8 cellular contexts compared by ENCODE assay signal in genomic region chr17:4908711-4909496, GRCh38. TPM values are rescaled to one million over a fixed set of nuclear protein-coding genes. Genes with fewer than 3 reads are reported as not detected.
DNase-seq lines count a peak whose midpoint lies in the region; ATAC-seq lines count a peak whose summit lies in the region.

No MANE protein-coding gene starts in this region.

- peak overlapping the region; percentile 25; the same call in 1 of the 2 replicates for H3K9ac ChIP-seq in GM23248
- H3K9ac ChIP-seq in skeletal muscle satellite cell (ENCODE audit: low read depth, low read length) = peak overlapping the region; percentile 53

- no peaks in the 10 kb centered on the region for H3K9me2 ChIP-seq in GM23248 (ENCODE audit: insufficient read depth)

- no peaks in the 10 kb centered on the region for H4K20me1 ChIP-seq in GM23248 (ENCODE audit: insufficient read depth)

- H3K9me3 ChIP-seq in GM23248 (ENCODE audit: low read depth) (no peaks in the 10 kb centered on the region), skeletal muscle satellite cell (replicated peaks; ENCODE audit: low read length) (no peaks in the 10 kb centered on the region)

- no peak overlapping the region for H3K4me3 Mint-ChIP-seq in immature natural killer cell

- H3K27ac ChIP-seq in GM23248 = peak overlapping the region; percentile 17

- peak overlapping the region; percentile 10 for H3K4me2 ChIP-seq in GM23248 (ENCODE audit: unreplicated experiment)
- peak overlapping the region; percentile 65 for H3K4me2 ChIP-seq in skeletal muscle satellite cell (ENCODE audit: low read length)

- no peaks in the 10 kb centered on the region for H3F3A ChIP-seq in GM23248 (ENCODE audit: insufficient read depth)

- ATAC-seq in HG02852 (IDR thresholded peaks at IDR 0.05; ENCODE audit: unreplicated experiment) = no peak

- in situ Hi-C loops in GM23248 (cut with MboI) = no loop called here

- H3K4me3 ChIP-seq in GM23248 (no peak overlapping the region), skeletal muscle satellite cell (ENCODE audit: low read length) (peak overlapping the region; percentile 19)

- no peaks in the 10 kb centered on the region for H3K36me3 Mint-ChIP-seq in immature natural killer cell

- H3K4me1 ChIP-seq in GM23248 (ENCODE audit: insufficient read depth) (peaks cover 2% of the 10 kb centered on the region; the same call in 1 of the 2 replicates), skeletal muscle satellite cell (ENCODE audit: control insufficient read depth, insufficient read depth, low read length) (peaks cover 12% of the 10 kb centered on the region)

- H3K36me3 ChIP-seq in GM23248 (ENCODE audit: low read depth) (no peaks in the 10 kb centered on the region), skeletal muscle satellite cell (ENCODE audit: insufficient read depth, low read length) (no peaks in the 10 kb centered on the region)

- no peak overlapping the region for H3K27ac Mint-ChIP-seq in immature natural killer cell

- H3K4me1 Mint-ChIP-seq in immature natural killer cell = peaks cover 0 to under 1% of the 10 kb centered on the region in 2 donors

- H3K9me3 Mint-ChIP-seq in immature natural killer cell = peaks cover 0 to 2% (median 0%) of the 10 kb centered on the region in 6 donors

- H3K27me3 Mint-ChIP-seq in immature natural killer cell (ENCODE audit: low read depth in 3 of 3) = peaks cover 1 to 3% (median 2%) of the 10 kb centered on the region in 3 donors

- H3K27me3 ChIP-seq in GM23248 (replicated peaks; ENCODE audit: insufficient read depth) (no peaks in the 10 kb centered on the region), skeletal muscle satellite cell (ENCODE audit: control insufficient read depth, insufficient read depth, low read length) (peaks cover 3% of the 10 kb centered on the region)

- DNase-seq in AG20443 (ENCODE audit: low spot score) (peak; percentile 96), GM23248 (peak; percentile 96), NCI-H2171 (lab: John Stamatoyannopoulos, UW) (peak; percentile 41), UCSD-AML1 (lab: John Stamatoyannopoulos, UW; ENCODE audit: unreplicated experiment) (peak; percentile 90), brain pericyte (ENCODE audit: low read depth, low spot score) (peak; percentile 83), immature natural killer cell (peak; percentile 75 to 80 (median 77))

- H3K79me2 ChIP-seq in GM23248 (ENCODE audit: insufficient read depth) = no peaks in the 10 kb centered on the region

- peak overlapping the region; percentile 71 for H2AFZ ChIP-seq in GM23248

- 12 to 15% methylated on average over 19 to 20 of the region's 20 CpGs for WGBS in GM23248 (ENCODE audit: low coverage in 1 of 2, low lambda C conversion rate in 2 of 2, missing lambda C conversion rate in 2 of 2), 2 experiments

RNA-seq across cellular contexts. Expression of gene CHRNE, which starts 6.0 kb away (rescaled TPM):
- 0.13 and 0.86 TPM in 2 replicates for total RNA-seq in GM23248 (2014; rRNA removed; shearing (Covaris generic))
- 0.63 and 0.84 TPM in 2 replicates for polyA plus RNA-seq in GM23248 (2016; fragmentation: Nextera tagmentation; extraction: Ambion mirVana)
- polyA plus RNA-seq in immature natural killer cell = 1 to 10 TPM; 2.7 to 4.9 (median 3.9) TPM
- total RNA-seq in skeletal muscle satellite cell (2012; rRNA removed) = 0.25 and 0.66 TPM in 2 replicates

RNA-seq across cellular contexts. Expression of gene C17orf107, which starts 9.6 kb away (rescaled TPM):
- total RNA-seq in GM23248 (2014; rRNA removed; shearing (Covaris generic)) = 3.8 and 8.8 TPM in 2 replicates
- polyA plus RNA-seq in GM23248 (2016; fragmentation: Nextera tagmentation; extraction: Ambion mirVana) (2.7 and 3.9 TPM in 2 replicates), immature natural killer cell (1 to 10 TPM in 2 of 3 donors, under 1 TPM in 1; 0.22 to 1.7 (median 1.3) TPM)
- 0.44 and 1.3 TPM in 2 replicates for total RNA-seq in skeletal muscle satellite cell (2012; rRNA removed)

RNA-seq across cellular contexts. Expression of gene GP1BA, which starts 23.2 kb away (rescaled TPM):
- not detected in 2 replicates for total RNA-seq in GM23248 (2014; rRNA removed; shearing (Covaris generic))
- 0.18 TPM in 1 of 2 replicates, not detected in the other for polyA plus RNA-seq in GM23248 (2016; fragmentation: Nextera tagmentation; extraction: Ambion mirVana)
- polyA plus RNA-seq in immature natural killer cell = 1 to 10 TPM in 1 of 3 donors, under 1 TPM in 1, not detected in 1; 0.38 to 1.3 TPM
- total RNA-seq in skeletal muscle satellite cell (2012; rRNA removed) = not detected in 2 replicates

RNA-seq across cellular contexts. Expression of gene SLC25A11, which starts 30.9 kb away (rescaled TPM):
- total RNA-seq in GM23248 (2014; rRNA removed; shearing (Covaris generic)) = 68.5 and 131 TPM in 2 replicates
- polyA plus RNA-seq in GM23248 (2016; fragmentation: Nextera tagmentation; extraction: Ambion mirVana) (71.4 and 73.2 TPM in 2 replicates), immature natural killer cell (100 to 1,000 TPM; 139 to 196 (median 139) TPM)
- 49.2 and 64.9 TPM in 2 replicates for total RNA-seq in skeletal muscle satellite cell (2012; rRNA removed)

RNA-seq across cellular contexts. Expression of gene RNF167, which starts 31.2 kb away (rescaled TPM):
- total RNA-seq in GM23248 (2014; rRNA removed; shearing (Covaris generic)) = 19.8 and 31.7 TPM in 2 replicates
- polyA plus RNA-seq in GM23248 (2016; fragmentation: Nextera tagmentation; extraction: Ambion mirVana) (34.2 and 36.6 TPM in 2 replicates), immature natural killer cell (10 to 100 TPM; 62.3 to 78.2 (median 73.1) TPM)
- 23.6 and 36.0 TPM in 2 replicates for total RNA-seq in skeletal muscle satellite cell (2012; rRNA removed)

Comparison
In these comparisons a context has a peak if more than half of its experiments do, and no peak if none do; other contexts are left out.
1. DNase-seq: peak in every context shown above with its lines; median percentile 96 in AG20443; 96 in GM23248; 90 in UCSD-AML1; 83 in brain pericyte; 77 in immature natural killer cell; 41 in NCI-H2171.